Comparison of ENCODE assay signal across 28 cellular contexts in the genomic region with DNA sequence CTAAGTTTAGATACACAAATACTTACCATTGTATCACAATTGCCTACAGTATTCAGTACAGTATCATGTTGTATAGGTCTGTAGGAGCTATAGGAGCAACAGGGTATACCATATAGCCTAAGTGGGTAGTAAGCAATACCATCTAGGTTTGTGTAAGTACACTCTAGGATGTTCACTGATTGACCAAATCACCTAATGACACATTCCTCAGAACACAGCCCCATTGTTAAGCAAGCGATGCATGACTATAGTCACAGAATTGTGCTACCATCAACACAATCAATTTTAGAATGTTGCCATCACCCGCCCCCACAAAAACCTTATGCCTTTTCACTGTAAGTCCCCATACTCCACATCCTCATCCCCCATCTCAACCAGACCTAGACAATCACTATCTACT. TPM values are rescaled to one million over a fixed set of nuclear protein-coding genes. Genes with fewer than 3 reads are reported as not detected.
"Had no signal": no experiment of that assay in that cellular context is flagged by ENCODE, and none has a peak within 500 bp of the region (broad histone marks: within the 10 kb centered on the region; RNA-seq: fewer than 3 reads in every experiment).

No MANE protein-coding gene starts in this region.

- H3K9ac ChIP-seq: KMS-11 had no signal

- H3K27ac ChIP-seq: KMS-11, SK-N-MC, WERI-Rb-1 had no signal

- H3K4me2 ChIP-seq: KMS-11 had no signal

- H3K36me3 ChIP-seq: WERI-Rb-1 had no signal

- H3K27ac Mint-ChIP-seq: activated CD4-positive, alpha-beta T cell treated with anti-CD3 and anti-CD28 coated beads for 36 hours; activated CD8-positive, alpha-beta memory T cell treated with anti-CD3 and anti-CD28 coated beads, Interleukin-2, amount 10 ng/mL, durations not matched to agents 7 days and 5 days; activated naive CD4-positive, alpha-beta T cell treated with anti-CD3 and anti-CD28 coated beads, Interleukin-2, amount 50 U/mL, for 24 hours; activated T-cell treated with anti-CD3 and anti-CD28 coated beads, Interleukin-2, amount 50 U/mL, for 24 hours; activated T-helper 1 cell treated with anti-CD3 and anti-CD28 coated beads, Interleukin-12 subunit alpha, Interleukin-12 subunit beta, Interleukin-2, Interleukin-4 antibody, amounts not matched to agents 30 ng/mL and 10 ng/mL and 1 ng/mL, durations not matched to agents 14 hours and 24 hours and 36 hours; brain had no signal

- H3K4me1 Mint-ChIP-seq: brain had no signal

- H3K4me3 ChIP-seq: SK-N-MC had no signal

- H3K27me3 Mint-ChIP-seq: activated CD4-positive, alpha-beta T cell treated with anti-CD3 and anti-CD28 coated beads for 36 hours; activated CD8-positive, alpha-beta memory T cell treated with anti-CD3 and anti-CD28 coated beads, Interleukin-2, amount 10 ng/mL, durations not matched to agents 7 days and 5 days; activated naive CD4-positive, alpha-beta T cell treated with anti-CD3 and anti-CD28 coated beads, Interleukin-2, amount 50 U/mL, for 24 hours; activated T-cell treated with anti-CD3 and anti-CD28 coated beads, Interleukin-2, amount 50 U/mL, for 24 hours; brain had no signal

- ATAC-seq: activated CD4-positive, alpha-beta T cell treated with anti-CD3 and anti-CD28 coated beads for 36 hours; activated CD8-positive, alpha-beta memory T cell treated with anti-CD3 and anti-CD28 coated beads, Interleukin-2, amount 10 ng/mL, durations not matched to agents 7 days and 5 days; Panc1; Right ventricle myocardium inferior had no signal

- H3K36me3 Mint-ChIP-seq: brain had no signal

- H3K4me3 Mint-ChIP-seq: activated CD4-positive, alpha-beta T cell treated with anti-CD3 and anti-CD28 coated beads for 36 hours; activated CD8-positive, alpha-beta memory T cell treated with anti-CD3 and anti-CD28 coated beads, Interleukin-2, amount 10 ng/mL, durations not matched to agents 7 days and 5 days; activated naive CD4-positive, alpha-beta T cell treated with anti-CD3 and anti-CD28 coated beads, Interleukin-2, amount 50 U/mL, for 24 hours; activated T-cell treated with anti-CD3 and anti-CD28 coated beads, Interleukin-2, amount 50 U/mL, for 24 hours; activated T-helper 1 cell treated with anti-CD3 and anti-CD28 coated beads, Interleukin-12 subunit alpha, Interleukin-12 subunit beta, Interleukin-2, Interleukin-4 antibody, amounts not matched to agents 30 ng/mL and 10 ng/mL and 1 ng/mL, durations not matched to agents 14 hours and 24 hours and 36 hours; brain had no signal

- DNase-seq: activated CD4-positive, alpha-beta T cell treated with anti-CD3 and anti-CD28 coated beads for 36 hours; activated CD4-positive, alpha-beta T cell treated with anti-CD3 and anti-CD28 coated beads, Interleukin-2, amount 50 U/mL, for 1 hour; activated CD8-positive, alpha-beta memory T cell treated with anti-CD3 and anti-CD28 coated beads, Interleukin-2, amount 10 ng/mL, durations not matched to agents 7 days and 5 days; activated effector memory CD4-positive, alpha-beta T cell treated with Interleukin-2 at 50 U/mL for 16 hours; activated naive CD4-positive, alpha-beta T cell; activated T-cell treated with anti-CD3 and anti-CD28 coated beads, Interleukin-2, amount 50 U/mL, for 24 hours; aorta; cerebellar nuclear complex; MM.1S; NCI-H1105; NCI-H1436 treated with DMSO at 0.1 percent for 48 hours; NCI-H187; NCI-H2081; NCI-H510A treated with DMSO at 0.1 percent for 48 hours; NCI-H69; NK-92 treated with Interleukin-12 subunit alpha and Interleukin-12 subunit beta, amount 100 ng/mL, for 24 hours; OCI-M1; RPMI8226; T-helper 1 cell; WERI-Rb-1 had no signal

RNA-seq across cellular contexts. Expression of a gene that starts 41.7 kb away (rescaled TPM):
- total RNA-seq: activated CD4-positive, alpha-beta T cell treated with anti-CD3 and anti-CD28 coated beads for 36 hours; activated CD8-positive, alpha-beta memory T cell treated with anti-CD3 and anti-CD28 coated beads, Interleukin-2, amount 10 ng/mL, durations not matched to agents 7 days and 5 days; activated T-helper 1 cell treated with anti-CD3 and anti-CD28 coated beads, Interleukin-12 subunit alpha, Interleukin-12 subunit beta, Interleukin-2, Interleukin-4 antibody, amounts not matched to agents 30 ng/mL and 10 ng/mL and 1 ng/mL, durations not matched to agents 14 hours and 24 hours and 36 hours; aorta; Right ventricle myocardium inferior; T-helper 2 cell treated with Interferon-gamma antibody and Interleukin-4, amounts not matched to agents 100 ng/mL and 5 ng/mL, for 36 hours had no signal

RNA-seq across cellular contexts. Expression of a gene that starts 52.9 kb away (rescaled TPM):
- total RNA-seq: activated CD4-positive, alpha-beta T cell treated with anti-CD3 and anti-CD28 coated beads for 36 hours; activated CD8-positive, alpha-beta memory T cell treated with anti-CD3 and anti-CD28 coated beads, Interleukin-2, amount 10 ng/mL, durations not matched to agents 7 days and 5 days; activated T-helper 1 cell treated with anti-CD3 and anti-CD28 coated beads, Interleukin-12 subunit alpha, Interleukin-12 subunit beta, Interleukin-2, Interleukin-4 antibody, amounts not matched to agents 30 ng/mL and 10 ng/mL and 1 ng/mL, durations not matched to agents 14 hours and 24 hours and 36 hours; Right ventricle myocardium inferior; T-helper 2 cell treated with Interferon-gamma antibody and Interleukin-4, amounts not matched to agents 100 ng/mL and 5 ng/mL, for 36 hours had no signal
